Comparison of ENCODE assay signal across 25 cellular contexts in the genomic region with DNA sequence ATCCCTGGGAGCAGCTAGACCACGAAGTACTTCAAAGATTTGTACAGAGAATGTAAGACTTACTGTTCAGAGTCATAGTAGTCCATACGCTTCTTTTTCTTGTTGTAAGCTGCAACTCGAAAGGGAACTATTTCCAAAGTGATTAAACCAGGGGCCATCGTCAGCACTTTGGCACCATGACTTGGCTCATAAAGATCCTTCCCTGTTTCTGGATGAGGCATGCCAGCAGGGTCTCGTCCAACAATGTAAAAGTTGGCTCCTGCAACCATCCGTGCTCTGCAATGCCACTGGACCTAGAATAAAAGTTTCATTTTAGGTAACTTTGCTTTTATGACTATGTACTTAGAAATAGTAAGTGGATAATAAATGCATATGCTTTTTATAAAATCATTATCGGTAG.
DNase-seq lines count a peak whose midpoint lies in the region; TF ChIP-seq lines count a peak whose summit lies in the region.
"Had no signal": no experiment of that assay in that cellular context is flagged by ENCODE, and none has a peak within 500 bp of the region (broad histone marks: within the 10 kb centered on the region; RNA-seq: fewer than 3 reads in every experiment).

No MANE protein-coding gene starts in this region.

- H3K4me1 ChIP-seq in adipocyte (ENCODE audit: control insufficient read depth, insufficient read depth, low read length) (peaks cover 41% of the 10 kb centered on the region), hepatocyte (ENCODE audit: insufficient read depth) (peaks cover 5% of the 10 kb centered on the region), sigmoid colon (peaks cover 0 to 34% (median 17%) of the 10 kb centered on the region in 4 donors)
- no peaks in the 10 kb centered on the region for H3K4me1 ChIP-seq in CD4-positive, alpha-beta memory T cell (ENCODE audit: insufficient read depth, low read length)
- H3K4me1 ChIP-seq: upper lobe of right lung had no signal

- DNase-seq in GM03348 (ENCODE audit: low spot score) (peak; percentile 15), adipocyte (ENCODE audit: low read depth) (no peak), hepatocyte (ENCODE audit: low spot score) (no peak), sigmoid colon (peak; percentile 73), endothelial cell (ENCODE audit: low spot score) (no peak), MCF 10A (ENCODE audit: unreplicated experiment) (no peak), D341Med (ENCODE audit: low spot score) (no peak)
- no peak for DNase-seq in CD4-positive, alpha-beta memory T cell
- DNase-seq: activated CD4-positive, alpha-beta T cell treated with anti-CD3 and anti-CD28 coated beads, Interleukin-2, amount 10 ng/mL, durations not matched to agents 24 days and 14 days; activated gamma-delta T cell; activated naive CD8-positive, alpha-beta T cell treated with anti-CD3 and anti-CD28 coated beads, Interleukin-2, amount 50 U/mL, for 24 hours; activated T-cell treated with anti-CD3 and anti-CD28 coated beads, Interleukin-2, amount 50 U/mL, for 1 hour; brain microvascular endothelial cell; DMS79 treated with DMSO at 0.1 percent for 48 hours; naive B cell; NCI-H146; NCI-H510A treated with DMSO at 0.1 percent for 48 hours; stimulated activated CD4-positive, alpha-beta T cell treated with anti-CD3 and anti-CD28 coated beads, Interleukin-2, amount 100 ng/mL, for 24 hours; SW 1271; T-helper 9 cell; upper lobe of right lung; WERI-Rb-1 had no signal

- H3K9me2 ChIP-seq in hepatocyte (replicated peaks; ENCODE audit: insufficient read depth) = no peaks in the 10 kb centered on the region

- H3K27ac ChIP-seq in hepatocyte (peak overlapping the region; percentile 28), sigmoid colon (peak overlapping the region in 3 of 4 donors; percentile 67 to 70 (median 70))
- no peak overlapping the region for H3K27ac ChIP-seq in CD4-positive, alpha-beta memory T cell (ENCODE audit: low read depth, low read length)
- H3K27ac ChIP-seq: brain microvascular endothelial cell, C4-2B, neutrophil, upper lobe of right lung, WERI-Rb-1 had no signal

- peak overlapping the region; percentile 76 for H3K9ac ChIP-seq in adipocyte (ENCODE audit: low read length)

- no peak overlapping the region for H3K27ac Mint-ChIP-seq in CD4-positive, alpha-beta memory T cell
- H3K27ac Mint-ChIP-seq in endothelial cell (ENCODE audit: unreplicated experiment) = no peak overlapping the region
- no peak overlapping the region for H3K27ac Mint-ChIP-seq in MCF 10A (ENCODE audit: low read depth, unreplicated experiment)
- H3K27ac Mint-ChIP-seq: activated CD4-positive, alpha-beta T cell treated with anti-CD3 and anti-CD28 coated beads, Interleukin-2, amount 10 ng/mL, durations not matched to agents 24 days and 14 days; activated naive CD8-positive, alpha-beta T cell treated with anti-CD3 and anti-CD28 coated beads, Interleukin-2, amount 50 U/mL, for 24 hours; naive B cell had no signal

- CTCF ChIA-PET in CD4-positive, alpha-beta memory T cell (lab: Charles Lee; ENCODE audit: partially characterized antibody) = no interaction called here
- CTCF ChIA-PET in MCF 10A (lab: Yijun Ruan, JAX) = interaction anchor here (0.9 kb wide), 1 partner anchor 435 kb away, joined by 4 read pairs; no protein-coding TSS in a partner anchor

- no peak overlapping the region for H3K4me2 ChIP-seq in hepatocyte

- no peaks in the 10 kb centered on the region for H3K9me3 Mint-ChIP-seq in CD4-positive, alpha-beta memory T cell
- H3K9me3 Mint-ChIP-seq in endothelial cell (ENCODE audit: unreplicated experiment) (no peaks in the 10 kb centered on the region), MCF 10A (ENCODE audit: unreplicated experiment) (no peaks in the 10 kb centered on the region)
- H3K9me3 Mint-ChIP-seq: activated naive CD8-positive, alpha-beta T cell treated with anti-CD3 and anti-CD28 coated beads, Interleukin-2, amount 50 U/mL, for 24 hours had no signal

- peaks cover 5% of the 10 kb centered on the region for H3K79me2 ChIP-seq in hepatocyte

- TF ChIP-seq CTCF in hepatocyte (IDR thresholded peaks at IDR 0.05; ENCODE audit: poor library complexity) = no peak
- TF ChIP-seq CTCF in sigmoid colon (IDR thresholded peaks at IDR 0.05) = no peak
- no peak for TF ChIP-seq CTCF in endothelial cell (IDR thresholded peaks at IDR 0.05; ENCODE audit: unreplicated experiment)
- TF ChIP-seq CTCF in MCF 10A (IDR thresholded peaks at IDR 0.05; ENCODE audit: unreplicated experiment) = no peak

- H3K27me3 Mint-ChIP-seq in CD4-positive, alpha-beta memory T cell = no peaks in the 10 kb centered on the region
- H3K27me3 Mint-ChIP-seq in endothelial cell (ENCODE audit: unreplicated experiment) = peaks cover 3% of the 10 kb centered on the region
- no peaks in the 10 kb centered on the region for H3K27me3 Mint-ChIP-seq in MCF 10A (ENCODE audit: insufficient read depth, unreplicated experiment)
- H3K27me3 Mint-ChIP-seq: activated CD4-positive, alpha-beta T cell treated with anti-CD3 and anti-CD28 coated beads, Interleukin-2, amount 10 ng/mL, durations not matched to agents 24 days and 14 days; activated naive CD8-positive, alpha-beta T cell treated with anti-CD3 and anti-CD28 coated beads, Interleukin-2, amount 50 U/mL, for 24 hours; naive B cell had no signal

- no peaks in the 10 kb centered on the region for H3K36me3 ChIP-seq in adipocyte (ENCODE audit: control insufficient read depth, insufficient read depth, low read length, severe bottlenecking)
- H3K36me3 ChIP-seq in hepatocyte (replicated peaks; ENCODE audit: insufficient read depth, low read depth) = no peaks in the 10 kb centered on the region
- no peaks in the 10 kb centered on the region for H3K36me3 ChIP-seq in sigmoid colon
- no peaks in the 10 kb centered on the region for H3K36me3 ChIP-seq in CD4-positive, alpha-beta memory T cell (ENCODE audit: insufficient read depth, low read length)

- BruUV-seq in MCF 10A (replicated peaks; lab: Mats Ljungman, UMichigan) = no TSS peak

- H2AFZ ChIP-seq in hepatocyte = no peak overlapping the region

- H3K4me3 Mint-ChIP-seq in CD4-positive, alpha-beta memory T cell = no peak overlapping the region
- no peak overlapping the region for H3K4me3 Mint-ChIP-seq in endothelial cell (ENCODE audit: unreplicated experiment)
- H3K4me3 Mint-ChIP-seq in MCF 10A (ENCODE audit: unreplicated experiment) = no peak overlapping the region
- H3K4me3 Mint-ChIP-seq: activated CD4-positive, alpha-beta T cell treated with anti-CD3 and anti-CD28 coated beads, Interleukin-2, amount 10 ng/mL, durations not matched to agents 24 days and 14 days; activated naive CD8-positive, alpha-beta T cell treated with anti-CD3 and anti-CD28 coated beads, Interleukin-2, amount 50 U/mL, for 24 hours; naive B cell had no signal

- peaks cover 36 to 43% of the 10 kb centered on the region in 2 donors for H3K36me3 Mint-ChIP-seq in CD4-positive, alpha-beta memory T cell
- peaks cover 35% of the 10 kb centered on the region for H3K36me3 Mint-ChIP-seq in endothelial cell (ENCODE audit: low read depth, unreplicated experiment)
- H3K36me3 Mint-ChIP-seq in MCF 10A (ENCODE audit: insufficient read depth, unreplicated experiment) = peaks cover 9% of the 10 kb centered on the region

- peak overlapping the region; percentile 70 for H3K4me3 ChIP-seq in adipocyte (ENCODE audit: low read length)
- H3K4me3 ChIP-seq in hepatocyte = no peak overlapping the region
- peak overlapping the region; percentile 1 to 32 (median 23) for H3K4me3 ChIP-seq in sigmoid colon
- H3K4me3 ChIP-seq in CD4-positive, alpha-beta memory T cell (ENCODE audit: low read length in 2 of 2) = no peak overlapping the region
- H3K4me3 ChIP-seq: upper lobe of right lung had no signal

- 84% methylated on average over 7 of the region's 7 CpGs for WGBS in hepatocyte (ENCODE audit: low lambda C conversion rate, missing lambda C conversion rate)
- 87 to 95% methylated on average over 7 of the region's 7 CpGs for WGBS in sigmoid colon, 2 donors

- no peaks in the 10 kb centered on the region for H3K4me1 Mint-ChIP-seq in CD4-positive, alpha-beta memory T cell
- peaks cover 14% of the 10 kb centered on the region for H3K4me1 Mint-ChIP-seq in endothelial cell (ENCODE audit: unreplicated experiment)
- H3K4me1 Mint-ChIP-seq in MCF 10A (ENCODE audit: insufficient read depth, unreplicated experiment) = no peaks in the 10 kb centered on the region
- H3K4me1 Mint-ChIP-seq: activated CD4-positive, alpha-beta T cell treated with anti-CD3 and anti-CD28 coated beads, Interleukin-2, amount 10 ng/mL, durations not matched to agents 24 days and 14 days; activated naive CD8-positive, alpha-beta T cell treated with anti-CD3 and anti-CD28 coated beads, Interleukin-2, amount 50 U/mL, for 24 hours had no signal

- H3K27me3 ChIP-seq in adipocyte (replicated peaks; ENCODE audit: control insufficient read depth, insufficient read depth, low read length) (no peaks in the 10 kb centered on the region), hepatocyte (no peaks in the 10 kb centered on the region), sigmoid colon (no peaks in the 10 kb centered on the region)
- no peaks in the 10 kb centered on the region for H3K27me3 ChIP-seq in CD4-positive, alpha-beta memory T cell (ENCODE audit: insufficient read depth, low read length)
- H3K27me3 ChIP-seq: brain microvascular endothelial cell, heart left ventricle, neutrophil, upper lobe of right lung had no signal

- no peak for TF ChIP-seq EP300 in sigmoid colon (IDR thresholded peaks at IDR 0.05)

- no peaks in the 10 kb centered on the region for H4K20me1 ChIP-seq in hepatocyte (ENCODE audit: insufficient read depth, poor library complexity, severe bottlenecking)

- no peak for TF ChIP-seq POLR2A in sigmoid colon (IDR thresholded peaks at IDR 0.05)

- H3K9me3 ChIP-seq in adipocyte (ENCODE audit: control insufficient read depth, low read length) (no peaks in the 10 kb centered on the region), hepatocyte (ENCODE audit: low read depth) (no peaks in the 10 kb centered on the region), sigmoid colon (no peaks in the 10 kb centered on the region)
- no peaks in the 10 kb centered on the region for H3K9me3 ChIP-seq in CD4-positive, alpha-beta memory T cell (ENCODE audit: control insufficient read depth in 1 of 2, low read length in 2 of 2)
- H3K9me3 ChIP-seq: heart left ventricle, neutrophil, upper lobe of right lung had no signal

- intact Hi-C loops in sigmoid colon (cut with DNase I) = no loop called here
- intact Hi-C loops in CD4-positive, alpha-beta memory T cell (cut with micrococcal nuclease) = loop anchor here (10.0 kb wide), 1 partner anchor 63 kb away; no protein-coding TSS in a partner anchor
- intact Hi-C loops in MCF 10A (cut with micrococcal nuclease) = no loop called here

- POLR2A ChIA-PET in CD4-positive, alpha-beta memory T cell (lab: Charles Lee; ENCODE audit: partially characterized antibody) = no interaction called here
- POLR2A ChIA-PET in MCF 10A (lab: Yijun Ruan, JAX) = no interaction called here

Comparison
In these comparisons a context has a peak if more than half of its experiments do, and no peak if none do; other contexts are left out.
1. DNase-seq: peak in GM03348 (single experiment) and sigmoid colon (single experiment); none in adipocyte (single experiment), hepatocyte (single experiment), CD4-positive, alpha-beta memory T cell (0 of 5), endothelial cell (single experiment), MCF 10A (single experiment) and D341Med (single experiment).
2. H3K4me3 ChIP-seq: peak in adipocyte (single experiment) and sigmoid colon (4 of 4); none in hepatocyte (single experiment) and CD4-positive, alpha-beta memory T cell (0 of 2).